ENCODE assay signal across 34 cellular contexts in the genomic region with DNA sequence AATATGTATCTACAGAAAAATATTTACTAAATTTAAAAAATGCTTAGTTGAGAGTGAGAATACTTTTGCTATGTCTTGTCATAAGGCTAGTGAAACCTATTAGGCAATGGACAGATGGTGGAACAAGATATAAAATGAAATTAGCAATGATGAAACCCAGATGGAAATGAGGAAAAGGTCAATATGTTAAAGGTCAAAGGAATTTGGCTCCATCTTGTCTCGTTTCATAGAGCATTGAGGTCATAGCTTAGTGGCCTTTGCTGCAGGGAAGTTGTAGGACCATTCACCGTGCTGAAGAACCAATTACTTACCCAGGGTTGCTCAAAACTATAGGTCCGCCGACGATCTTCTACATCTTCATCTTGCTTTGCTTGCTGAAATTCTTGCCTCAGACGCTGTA.
"Had no signal": no experiment of that assay in that cellular context is flagged by ENCODE, and none has a peak within 500 bp of the region (broad histone marks: within the 10 kb centered on the region; RNA-seq: fewer than 3 reads in every experiment).

No MANE protein-coding gene starts in this region.

- H3K36me3 ChIP-seq: brain microvascular endothelial cell, Peyer's patch had no signal

- H3K27ac Mint-ChIP-seq: activated B cell treated with CpG ODN at 0.5 μM for 24 hours; activated CD4-positive, alpha-beta memory T cell treated with anti-CD3 and anti-CD28 coated beads, Interleukin-2, amount 10 ng/mL, durations not matched to agents 7 days and 5 days; activated CD8-positive, alpha-beta memory T cell treated with anti-CD3 and anti-CD28 coated beads, Interleukin-2, amount 10 ng/mL, durations not matched to agents 7 days and 5 days; activated naive CD4-positive, alpha-beta T cell treated with anti-CD3 and anti-CD28 coated beads, Interleukin-2, amount 10 ng/mL, durations not matched to agents 7 days and 5 days; activated naive CD8-positive, alpha-beta T cell; activated naive CD8-positive, alpha-beta T cell treated with anti-CD3 and anti-CD28 coated beads, Interleukin-2, amount 50 U/mL, for 24 hours had no signal

- H3K4me1 ChIP-seq: Peyer's patch had no signal

- H3K4me3 ChIP-seq: Peyer's patch had no signal

- ATAC-seq: activated CD8-positive, alpha-beta memory T cell treated with anti-CD3 and anti-CD28 coated beads, Interleukin-2, amount 10 ng/mL, durations not matched to agents 7 days and 5 days; activated naive CD8-positive, alpha-beta T cell treated with anti-CD3 and anti-CD28 coated beads, Interleukin-2, amount 50 U/mL, for 24 hours had no signal

- H3K27me3 Mint-ChIP-seq: activated B cell treated with CpG ODN at 0.5 μM for 24 hours; activated CD8-positive, alpha-beta memory T cell treated with anti-CD3 and anti-CD28 coated beads, Interleukin-2, amount 10 ng/mL, durations not matched to agents 7 days and 5 days; activated naive CD4-positive, alpha-beta T cell treated with anti-CD3 and anti-CD28 coated beads, Interleukin-2, amount 10 ng/mL, durations not matched to agents 7 days and 5 days; activated naive CD8-positive, alpha-beta T cell treated with anti-CD3 and anti-CD28 coated beads, Interleukin-2, amount 50 U/mL, for 24 hours had no signal

- H3K9me3 Mint-ChIP-seq: activated B cell treated with CpG ODN at 0.5 μM for 24 hours; activated CD4-positive, alpha-beta memory T cell treated with anti-CD3 and anti-CD28 coated beads, Interleukin-2, amount 10 ng/mL, durations not matched to agents 7 days and 5 days; activated naive CD4-positive, alpha-beta T cell treated with anti-CD3 and anti-CD28 coated beads, Interleukin-2, amount 10 ng/mL, durations not matched to agents 7 days and 5 days had no signal

- H3K9me3 ChIP-seq: Peyer's patch had no signal

- H3K4me3 Mint-ChIP-seq: activated B cell treated with CpG ODN at 0.5 μM for 24 hours; activated CD4-positive, alpha-beta memory T cell treated with anti-CD3 and anti-CD28 coated beads, Interleukin-2, amount 10 ng/mL, durations not matched to agents 7 days and 5 days; activated CD8-positive, alpha-beta memory T cell treated with anti-CD3 and anti-CD28 coated beads, Interleukin-2, amount 10 ng/mL, durations not matched to agents 7 days and 5 days; activated naive CD4-positive, alpha-beta T cell treated with anti-CD3 and anti-CD28 coated beads, Interleukin-2, amount 10 ng/mL, durations not matched to agents 7 days and 5 days; activated naive CD8-positive, alpha-beta T cell; activated naive CD8-positive, alpha-beta T cell treated with anti-CD3 and anti-CD28 coated beads, Interleukin-2, amount 50 U/mL, for 24 hours had no signal

- H3K36me3 Mint-ChIP-seq: activated CD8-positive, alpha-beta memory T cell treated with anti-CD3 and anti-CD28 coated beads, Interleukin-2, amount 10 ng/mL, durations not matched to agents 7 days and 5 days; activated naive CD4-positive, alpha-beta T cell treated with anti-CD3 and anti-CD28 coated beads, Interleukin-2, amount 10 ng/mL, durations not matched to agents 7 days and 5 days; activated naive CD8-positive, alpha-beta T cell had no signal

- DNase-seq: activated B cell treated with CpG ODN at 0.5 μM for 24 hours; activated CD4-positive, alpha-beta memory T cell treated with anti-CD3 and anti-CD28 coated beads, Interleukin-2, amount 10 ng/mL, durations not matched to agents 7 days and 5 days; activated CD4-positive, alpha-beta T cell treated with anti-CD3 and anti-CD28 coated beads for 48 hours; activated CD4-positive, CD25-positive, alpha-beta regulatory T cell treated with anti-CD3 and anti-CD28 coated beads, Interleukin-2, amount 50 U/mL, for 72 hours; activated CD8-positive, alpha-beta memory T cell treated with anti-CD3 and anti-CD28 coated beads for 24 hours; activated CD8-positive, alpha-beta memory T cell treated with anti-CD3 and anti-CD28 coated beads, Interleukin-2, amount 10 ng/mL, durations not matched to agents 7 days and 5 days; activated CD8-positive, alpha-beta memory T cell treated with anti-CD3 and anti-CD28 coated beads, Interleukin-2, amount 50 U/mL, for 48 hours; activated effector memory CD4-positive, alpha-beta T cell treated with Interleukin-2 at 50 U/mL for 16 hours; activated naive CD4-positive, alpha-beta T cell treated with anti-CD3 and anti-CD28 coated beads, Interleukin-2, amount 10 ng/mL, durations not matched to agents 7 days and 5 days; activated naive CD8-positive, alpha-beta T cell treated with anti-CD3 and anti-CD28 coated beads, Interleukin-2, amount 50 U/mL, for 24 hours; activated T-cell treated with anti-CD3 and anti-CD28 coated beads, Interleukin-2, amount 50 U/mL, for 48 hours; amniotic stem cell; aorta; brain microvascular endothelial cell; central memory CD4-positive, alpha-beta T cell; Karpas-422; KBM-7; NCI-H1048; NCI-H1105 treated with DMSO at 0.1 percent for 48 hours; NCI-H1436; NCI-H1694 treated with DMSO at 0.1 percent for 48 hours; NCI-H2029; NCI-H345; NCI-H524 treated with DMSO at 0.1 percent for 48 hours; NK-92 treated with Interleukin-12 subunit alpha and Interleukin-12 subunit beta, amount 100 ng/mL, for 24 hours; PC-3; Peyer's patch; RPMI8226; SHP77 treated with DMSO at 0.1 percent for 48 hours; T-helper 1 cell; T-helper 2 cell; T-helper 9 cell had no signal

- H3K4me1 Mint-ChIP-seq: activated B cell treated with CpG ODN at 0.5 μM for 24 hours; activated CD4-positive, alpha-beta memory T cell treated with anti-CD3 and anti-CD28 coated beads, Interleukin-2, amount 10 ng/mL, durations not matched to agents 7 days and 5 days; activated CD8-positive, alpha-beta memory T cell treated with anti-CD3 and anti-CD28 coated beads, Interleukin-2, amount 10 ng/mL, durations not matched to agents 7 days and 5 days; activated naive CD4-positive, alpha-beta T cell treated with anti-CD3 and anti-CD28 coated beads, Interleukin-2, amount 10 ng/mL, durations not matched to agents 7 days and 5 days; activated naive CD8-positive, alpha-beta T cell treated with anti-CD3 and anti-CD28 coated beads, Interleukin-2, amount 50 U/mL, for 24 hours had no signal

- H3K27me3 ChIP-seq: brain microvascular endothelial cell, Peyer's patch had no signal

- H3K27ac ChIP-seq: brain microvascular endothelial cell, Peyer's patch, VCaP had no signal
